ENCODE assay signal across 10 cellular contexts in the genomic region with DNA sequence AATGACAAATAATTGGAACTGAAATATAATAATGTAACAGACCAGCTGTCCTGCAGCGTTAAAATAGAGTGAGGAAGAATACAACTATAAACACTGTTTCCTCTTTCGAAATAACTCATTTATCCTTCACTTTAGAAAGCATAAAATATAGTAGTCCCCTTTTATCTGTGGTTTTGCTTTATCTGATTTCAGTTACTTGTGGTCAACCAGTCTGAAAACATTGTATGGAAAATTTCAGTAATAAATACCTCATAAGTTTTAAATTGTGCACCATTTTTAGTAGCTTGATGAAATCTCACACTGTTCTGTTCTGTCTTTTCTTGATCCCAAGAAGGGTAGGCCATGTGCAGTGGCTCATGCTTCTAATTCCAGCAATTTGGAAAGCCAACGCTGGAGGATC. TPM values are rescaled to one million over a fixed set of nuclear protein-coding genes. Genes with fewer than 3 reads are reported as not detected.
A peak's percentile ranks its signal among the peaks of the same experiment; 100 is the strongest.
DNase-seq lines count a peak whose midpoint lies in the region; ATAC-seq and TF ChIP-seq lines count a peak whose summit lies in the region.
"Had no signal": no experiment of that assay in that cellular context is flagged by ENCODE, and none has a peak within 500 bp of the region (broad histone marks: within the 10 kb centered on the region; RNA-seq: fewer than 3 reads in every experiment).

No MANE protein-coding gene starts in this region.

- H3K27me3 ChIP-seq in sigmoid colon, result no peaks in the 10 kb centered on the region
- no peaks in the 10 kb centered on the region for H3K27me3 ChIP-seq in aorta (ENCODE audit: control insufficient read depth in 1 of 2, insufficient read depth in 2 of 2, low read length in 1 of 2)
- no peaks in the 10 kb centered on the region for H3K27me3 ChIP-seq in breast epithelium
- H3K27me3 ChIP-seq: dorsolateral prefrontal cortex had no signal

- intact Hi-C loops in sigmoid colon (cut with DNase I), result no loop called here
- intact Hi-C loops in aorta (cut with DNase I), result no loop called here
- intact Hi-C loops in breast epithelium (cut with DNase I; ENCODE audit: low total_unique reads), result no loop called here

- TF ChIP-seq POLR2A in sigmoid colon (IDR thresholded peaks at IDR 0.05) (no peak), breast epithelium (IDR thresholded peaks at IDR 0.05) (no peak)

- TF ChIP-seq CTCF in sigmoid colon (IDR thresholded peaks at IDR 0.05) (no peak), breast epithelium (IDR thresholded peaks at IDR 0.05) (no peak)

- ATAC-seq in GM19043 (IDR thresholded peaks at IDR 0.05; ENCODE audit: low read depth, unreplicated experiment) (peak; percentile 62), HG02981 (IDR thresholded peaks at IDR 0.05; ENCODE audit: unreplicated experiment) (peak; percentile 64), aorta (ENCODE audit: low FRiP score) (no peak)

- DNase-seq in NCI-H226 (peak; percentile 19), myocyte (ENCODE audit: low read depth) (peak; percentile 15), sigmoid colon (no peak), aorta (no peak), NCI-H82 treated with DMSO at 0.1 percent for 48 hours (lab: John Stamatoyannopoulos, UW; ENCODE audit: unreplicated experiment) (no peak), breast epithelium (ENCODE audit: low spot score in 2 of 2) (no peak)
- DNase-seq: dorsolateral prefrontal cortex, immature natural killer cell had no signal

- H3K27ac ChIP-seq in sigmoid colon (no peak overlapping the region), aorta (ENCODE audit: low read depth in 1 of 2, low read length in 2 of 2) (no peak overlapping the region), breast epithelium (no peak overlapping the region)
- H3K27ac ChIP-seq: dorsolateral prefrontal cortex had no signal

- H3K36me3 ChIP-seq in sigmoid colon (no peaks in the 10 kb centered on the region), aorta (ENCODE audit: control insufficient read depth in 1 of 2, insufficient read depth in 2 of 2, low read length in 1 of 2) (no peaks in the 10 kb centered on the region), breast epithelium (no peaks in the 10 kb centered on the region)

- H3K9me3 ChIP-seq in sigmoid colon (no peaks in the 10 kb centered on the region), aorta (ENCODE audit: control insufficient read depth, low read length) (no peaks in the 10 kb centered on the region), breast epithelium (no peaks in the 10 kb centered on the region)

- H3K4me1 ChIP-seq in sigmoid colon (no peaks in the 10 kb centered on the region), aorta (ENCODE audit: control insufficient read depth in 1 of 2, insufficient read depth in 2 of 2, low read length in 2 of 2) (no peaks in the 10 kb centered on the region), breast epithelium (no peaks in the 10 kb centered on the region)

- WGBS in sigmoid colon, 2 donors, result 34 to 54% methylated on average over 3 of the region's 3 CpGs
- 33 to 38% methylated on average over 3 of the region's 3 CpGs for WGBS in aorta, 2 donors

- H3K4me3 ChIP-seq in sigmoid colon (no peak overlapping the region), aorta (ENCODE audit: low read length in 2 of 2) (no peak overlapping the region), breast epithelium (no peak overlapping the region)
- H3K4me3 ChIP-seq: dorsolateral prefrontal cortex had no signal

- TF ChIP-seq EP300 in sigmoid colon (IDR thresholded peaks at IDR 0.05), result no peak

RNA-seq across cellular contexts. Expression of gene POLR1F, which starts 31.6 kb away (rescaled TPM):
- total RNA-seq in myocyte, result 21.2 and 28.4 TPM in 2 replicates
- 4.7 TPM for polyA plus RNA-seq in myocyte (2012)
- 10 to 100 TPM in 3 of 4 donors, 1 to 10 TPM in 1; 9.7 to 15.6 (median 14.2) TPM for total RNA-seq in sigmoid colon
- 1 to 10 TPM; 4.2 to 7.1 (median 4.2) TPM for polyA plus RNA-seq in sigmoid colon
- total RNA-seq in aorta, result 10 to 100 TPM in 1 of 2 donors, 1 to 10 TPM in 1; 9.8 to 14.1 TPM
- 1 to 10 TPM; 3.8 to 6.8 TPM for polyA plus RNA-seq in aorta
- 10 to 100 TPM; 12.5 to 20.5 (median 17.0) TPM for total RNA-seq in breast epithelium

Comparison
In these comparisons a context has a peak if more than half of its experiments do, and no peak if none do; other contexts are left out.
1. DNase-seq: peak in NCI-H226 (single experiment) and myocyte (single experiment); none in sigmoid colon (single experiment), aorta (0 of 2), NCI-H82 treated with DMSO at 0.1 percent for 48 hours (single experiment) and breast epithelium (0 of 2).